ENCODE assay signal across 8 cellular contexts in genomic region chr3:13069495-13069894, GRCh38. TPM values are rescaled to one million over a fixed set of nuclear protein-coding genes. Genes with fewer than 3 reads are reported as not detected.
DNase-seq lines count a peak whose midpoint lies in the region; ATAC-seq and TF ChIP-seq lines count a peak whose summit lies in the region.

No MANE protein-coding gene starts in this region.

- intact Hi-C loops in Caco-2 (cut with micrococcal nuclease; ENCODE audit: unreplicated experiment) = no loop called here

- peak overlapping the region; percentile 88 for H3K27ac Mint-ChIP-seq in activated T-helper 17 cell treated with anti-CD3 and anti-CD28 coated beads, Interleukin-2, amount 50 U/mL, for 72 hours
- peak overlapping the region; percentile 95 for H3K27ac Mint-ChIP-seq in stimulated activated naive B cell treated with anti-CD40 and anti-IgM and Interleukin-4, amounts not matched to agents 10 μg/mL and 1 μg/mL and 100 μg/mL, for 72 hours
- H3K27ac Mint-ChIP-seq in mesothelial cell of epicardium = no peak overlapping the region
- H3K27ac Mint-ChIP-seq in Caco-2 (ENCODE audit: unreplicated experiment) = no peak overlapping the region

- no peaks in the 10 kb centered on the region; the same call in 1 of the 2 replicates for H3K27me3 ChIP-seq in Caco-2 (replicated peaks; ENCODE audit: control insufficient read depth, insufficient read depth, low read length)

- no peaks in the 10 kb centered on the region; the same call in 1 of the 2 replicates for H3K9me3 ChIP-seq in Caco-2

- H3K9me3 Mint-ChIP-seq in activated T-helper 17 cell treated with anti-CD3 and anti-CD28 coated beads, Interleukin-2, amount 50 U/mL, for 72 hours = no peaks in the 10 kb centered on the region
- H3K9me3 Mint-ChIP-seq in stimulated activated naive B cell treated with anti-CD40 and anti-IgM and Interleukin-4, amounts not matched to agents 10 μg/mL and 1 μg/mL and 100 μg/mL, for 72 hours = peaks cover 0 to 4% of the 10 kb centered on the region in 2 donors
- H3K9me3 Mint-ChIP-seq in mesothelial cell of epicardium = no peaks in the 10 kb centered on the region
- no peaks in the 10 kb centered on the region for H3K9me3 Mint-ChIP-seq in Caco-2 (ENCODE audit: unreplicated experiment)

- CTCF ChIA-PET in Caco-2 (lab: Charles Lee) = interaction anchor here (1.5 kb wide), 1 partner anchor 23 kb away, joined by 4 read pairs; no protein-coding TSS in a partner anchor

- peak overlapping the region; percentile 65 for H3K4me3 Mint-ChIP-seq in activated T-helper 17 cell treated with anti-CD3 and anti-CD28 coated beads, Interleukin-2, amount 50 U/mL, for 72 hours
- H3K4me3 Mint-ChIP-seq in stimulated activated naive B cell treated with anti-CD40 and anti-IgM and Interleukin-4, amounts not matched to agents 10 μg/mL and 1 μg/mL and 100 μg/mL, for 72 hours = peak overlapping the region in 1 of 2 donors; percentile 39
- H3K4me3 Mint-ChIP-seq in mesothelial cell of epicardium = no peak overlapping the region
- no peak overlapping the region for H3K4me3 Mint-ChIP-seq in Caco-2 (ENCODE audit: unreplicated experiment)

- BruUV-seq in Caco-2 (replicated peaks; lab: Mats Ljungman, UMichigan) = no TSS peak

- peaks cover 6% of the 10 kb centered on the region for H3K4me1 Mint-ChIP-seq in activated T-helper 17 cell treated with anti-CD3 and anti-CD28 coated beads, Interleukin-2, amount 50 U/mL, for 72 hours
- H3K4me1 Mint-ChIP-seq in stimulated activated naive B cell treated with anti-CD40 and anti-IgM and Interleukin-4, amounts not matched to agents 10 μg/mL and 1 μg/mL and 100 μg/mL, for 72 hours = peaks cover 70 to 97% of the 10 kb centered on the region in 2 donors
- H3K4me1 Mint-ChIP-seq in mesothelial cell of epicardium (peaks cover 2% of the 10 kb centered on the region), Caco-2 (ENCODE audit: low read depth, unreplicated experiment) (no peaks in the 10 kb centered on the region)

- no peak overlapping the region for H3K4me3 ChIP-seq in Caco-2 (ENCODE audit: low read depth, low read length)

- ATAC-seq in HG03571 (IDR thresholded peaks at IDR 0.05; ENCODE audit: unreplicated experiment) = peak; percentile 60
- ATAC-seq in activated T-helper 17 cell treated with anti-CD3 and anti-CD28 coated beads, Interleukin-2, amount 50 U/mL, for 72 hours (replicated peaks) = peak; percentile 87
- peak; percentile 44 to 51 for ATAC-seq in stimulated activated naive B cell treated with anti-CD40 and anti-IgM and Interleukin-4, amounts not matched to agents 10 μg/mL and 1 μg/mL and 100 μg/mL, for 72 hours (replicated peaks)
- no peak for ATAC-seq in GM19324 (IDR thresholded peaks at IDR 0.05; ENCODE audit: low FRiP score, unreplicated experiment)

- H3K36me3 ChIP-seq in Caco-2 (ENCODE audit: control insufficient read depth, insufficient read depth, low read length) = no peaks in the 10 kb centered on the region

- DNase-seq in activated T-cell treated with anti-CD3 and anti-CD28 coated beads for 1 hour (ENCODE audit: low read depth) (peak; percentile 16), mesothelial cell of epicardium (ENCODE audit: low spot score in 2 of 2, unreplicated experiment in 2 of 2) (no peak), Caco-2 (no peak)
- DNase-seq in activated T-cell treated with anti-CD3 and anti-CD28 coated beads, Interleukin-2, amount 50 U/mL, for 1 hour = no peak
- no peak for DNase-seq in stimulated activated naive B cell treated with anti-CD40 and anti-IgM and Interleukin-4, amounts not matched to agents 10 μg/mL and 1 μg/mL and 100 μg/mL, for 72 hours

- H3K36me3 Mint-ChIP-seq in activated T-helper 17 cell treated with anti-CD3 and anti-CD28 coated beads, Interleukin-2, amount 50 U/mL, for 72 hours (ENCODE audit: low read depth) = no peaks in the 10 kb centered on the region
- peaks cover 7 to 23% of the 10 kb centered on the region in 2 donors for H3K36me3 Mint-ChIP-seq in stimulated activated naive B cell treated with anti-CD40 and anti-IgM and Interleukin-4, amounts not matched to agents 10 μg/mL and 1 μg/mL and 100 μg/mL, for 72 hours
- H3K36me3 Mint-ChIP-seq in mesothelial cell of epicardium = no peaks in the 10 kb centered on the region
- H3K36me3 Mint-ChIP-seq in Caco-2 (ENCODE audit: insufficient read depth, unreplicated experiment) = no peaks in the 10 kb centered on the region

- H3K27me3 Mint-ChIP-seq in activated T-helper 17 cell treated with anti-CD3 and anti-CD28 coated beads, Interleukin-2, amount 50 U/mL, for 72 hours = peaks cover 4% of the 10 kb centered on the region
- H3K27me3 Mint-ChIP-seq in stimulated activated naive B cell treated with anti-CD40 and anti-IgM and Interleukin-4, amounts not matched to agents 10 μg/mL and 1 μg/mL and 100 μg/mL, for 72 hours = peaks cover 0 to 5% of the 10 kb centered on the region in 2 donors
- H3K27me3 Mint-ChIP-seq in mesothelial cell of epicardium (ENCODE audit: low read depth) = peaks cover 35% of the 10 kb centered on the region
- peaks cover 4% of the 10 kb centered on the region for H3K27me3 Mint-ChIP-seq in Caco-2 (ENCODE audit: insufficient read depth, unreplicated experiment)

- H3K4me1 ChIP-seq in Caco-2 = no peaks in the 10 kb centered on the region

- TF ChIP-seq CTCF in mesothelial cell of epicardium (IDR thresholded peaks at IDR 0.05; ENCODE audit: unreplicated experiment) (no peak), Caco-2 (IDR thresholded peaks at IDR 0.05; ENCODE audit: insufficient read depth in 1 of 2, low read depth in 1 of 2, low read length in 1 of 2, severe bottlenecking in 1 of 2, unreplicated experiment in 1 of 2) (no peak)

- POLR2A ChIA-PET in Caco-2 (lab: Charles Lee) = no interaction called here

RNA-seq across cellular contexts. Expression of gene IQSEC1, which starts 3.7 kb away (rescaled TPM):
- total RNA-seq in activated T-helper 17 cell treated with anti-CD3 and anti-CD28 coated beads, Interleukin-2, amount 50 U/mL, for 72 hours = 10 to 100 TPM; 38.0 to 62.9 TPM
- total RNA-seq in mesothelial cell of epicardium (39.9 to 42.4 TPM (median 41.7 TPM) in 3 replicates), Caco-2 (2022) (33.7 and 40.0 TPM in 2 replicates)

Comparison
In these comparisons a context has a peak if more than half of its experiments do, and no peak if none do; other contexts are left out.
1. H3K27ac Mint-ChIP-seq: peak in activated T-helper 17 cell treated with anti-CD3 and anti-CD28 coated beads, Interleukin-2, amount 50 U/mL, for 72 hours (single experiment) and stimulated activated naive B cell treated with anti-CD40 and anti-IgM and Interleukin-4, amounts not matched to agents 10 μg/mL and 1 μg/mL and 100 μg/mL, for 72 hours (single experiment); none in mesothelial cell of epicardium (single experiment) and Caco-2 (single experiment).